ENCODE assay signal across 8 cellular contexts in the genomic region with DNA sequence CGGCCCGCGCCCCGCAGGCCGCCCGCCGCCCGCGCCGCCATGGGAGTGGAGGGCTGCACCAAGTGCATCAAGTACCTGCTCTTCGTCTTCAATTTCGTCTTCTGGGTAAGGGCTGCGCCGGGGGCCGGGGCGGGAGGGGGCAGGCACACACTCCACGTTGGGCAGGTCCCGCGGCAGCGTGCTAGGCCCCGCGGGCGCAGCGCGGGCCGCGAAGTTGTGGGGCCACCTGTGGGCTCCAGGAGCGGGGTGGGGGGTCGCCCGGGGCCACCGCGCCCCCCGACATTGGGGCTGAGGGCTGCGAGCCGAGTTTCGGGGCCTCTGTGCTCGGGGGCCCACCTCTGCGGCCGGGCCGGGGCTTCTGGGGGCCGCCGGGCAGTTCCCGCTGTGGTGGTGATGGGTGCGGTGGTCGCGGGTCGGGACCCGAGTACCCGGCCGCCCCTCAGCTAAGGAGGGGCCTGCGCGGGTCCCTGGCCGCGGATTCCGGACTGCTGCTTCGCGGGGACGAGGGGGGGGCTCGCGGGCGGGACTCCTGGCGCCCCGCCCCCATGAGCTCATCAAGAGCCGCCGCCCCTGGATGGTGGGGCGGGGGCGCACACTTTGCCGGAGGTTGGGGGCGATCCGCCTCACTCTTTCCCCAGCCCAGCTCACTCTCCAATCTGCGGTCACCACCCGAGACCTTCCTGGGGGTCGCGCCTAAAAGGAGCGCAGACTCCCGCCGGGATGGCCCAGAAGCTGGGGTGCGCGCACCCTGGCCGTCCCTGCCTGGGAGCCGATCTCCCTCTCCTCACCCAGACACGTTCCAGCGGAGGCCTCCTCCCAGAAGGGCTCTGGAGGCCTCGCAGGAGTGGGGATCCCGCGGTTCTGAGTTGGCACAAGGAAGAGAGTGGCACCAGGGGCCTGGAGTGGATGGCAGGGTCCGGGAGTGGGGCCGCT. TPM values are rescaled to one million over a fixed set of nuclear protein-coding genes. Genes with fewer than 3 reads are reported as not detected.
A peak's percentile ranks its signal among the peaks of the same experiment; 100 is the strongest.
DNase-seq lines count a peak whose midpoint lies in the region; ATAC-seq and TF ChIP-seq lines count a peak whose summit lies in the region.

No MANE protein-coding gene starts in this region.

- H3K9ac ChIP-seq in rectal smooth muscle tissue (ENCODE audit: low read length): peak overlapping the region; percentile 93

- intact Hi-C loops in right cardiac atrium (cut with DNase I): loop anchor here in 2 of 4 donors (2.0 to 10.0 kb wide), 2 partner anchors 63 to 73 kb away; no protein-coding TSS in a partner anchor

- no peak for TF ChIP-seq CTCF in GM06990 (IDR thresholded peaks at IDR 0.05; ENCODE audit: insufficient read depth, low read length, poor library complexity, severe bottlenecking)

- H3K4me1 ChIP-seq in right cardiac atrium (ENCODE audit: control insufficient read depth, insufficient read depth, low read length) (peaks cover 20% of the 10 kb centered on the region), rectal smooth muscle tissue (ENCODE audit: control insufficient read depth, insufficient read depth, low read length) (peaks cover 42% of the 10 kb centered on the region)

- peak overlapping the region; percentile 89 for H3K4me3 ChIP-seq in GM06990 (replicated peaks; ENCODE audit: low read depth, low read length)
- peak overlapping the region; percentile 97 for H3K4me3 ChIP-seq in right cardiac atrium (ENCODE audit: low read length)
- H3K4me3 ChIP-seq in rectal smooth muscle tissue (ENCODE audit: low read length): peak overlapping the region; percentile 94

- H3K36me3 ChIP-seq in GM06990 (ENCODE audit: control insufficient read depth, insufficient read depth, low read length): no peaks in the 10 kb centered on the region; the same call in 1 of the 2 replicates
- H3K36me3 ChIP-seq in rectal smooth muscle tissue (ENCODE audit: control insufficient read depth, insufficient read depth, low read length): no peaks in the 10 kb centered on the region

- peak; percentile 21 for ATAC-seq in HG02798 (IDR thresholded peaks at IDR 0.05; ENCODE audit: poor library complexity, unreplicated experiment)
- ATAC-seq in right cardiac atrium: peak; percentile 25 to 51
- no peak for ATAC-seq in GM21786 (IDR thresholded peaks at IDR 0.05; ENCODE audit: unreplicated experiment)
- ATAC-seq in HG03520 (IDR thresholded peaks at IDR 0.05; ENCODE audit: unreplicated experiment): no peak

- no peaks in the 10 kb centered on the region for H3K27me3 ChIP-seq in GM06990 (replicated peaks; ENCODE audit: control insufficient read depth, insufficient read depth, low read length)
- no peaks in the 10 kb centered on the region for H3K27me3 ChIP-seq in right cardiac atrium (ENCODE audit: control insufficient read depth, insufficient read depth)
- H3K27me3 ChIP-seq in rectal smooth muscle tissue (ENCODE audit: control insufficient read depth, insufficient read depth, low read length): no peaks in the 10 kb centered on the region

- WGBS in right cardiac atrium: under 1% methylated on average over 88 of the region's 88 CpGs

- H3K9me3 ChIP-seq in right cardiac atrium (ENCODE audit: control insufficient read depth, low read length): no peaks in the 10 kb centered on the region

- DNase-seq in GM06990 (ENCODE audit: extremely low read depth, insufficient read length) (no peak), SK-N-DZ (ENCODE audit: low spot score) (peak; percentile 36), amniotic epithelial cell (ENCODE audit: low read depth) (peak; percentile 20), right cardiac atrium (peak; percentile 77 to 93 (median 91))

- H3K27ac ChIP-seq in right cardiac atrium (ENCODE audit: low read length) (peak overlapping the region; percentile 96), rectal smooth muscle tissue (ENCODE audit: low read depth, low read length) (peak overlapping the region; percentile 99)

RNA-seq across cellular contexts. Expression of a gene that starts 0.7 kb away (rescaled TPM):
- polyA plus RNA-seq in SK-N-DZ (2014; cell fraction: cytosol; rRNA removed): 138 and 159 TPM in 2 replicates
- polyA plus RNA-seq in SK-N-DZ (2014; cell fraction: nucleus; rRNA removed): 94.7 and 112 TPM in 2 replicates
- 100 to 1,000 TPM; 677 to 920 (median 748) TPM for total RNA-seq in right cardiac atrium
- polyA plus RNA-seq in right cardiac atrium: 869 TPM

RNA-seq across cellular contexts. Expression of a gene that starts 22.8 kb away (rescaled TPM):
- 61.2 and 72.3 TPM in 2 replicates for polyA plus RNA-seq in SK-N-DZ (2014; cell fraction: cytosol; rRNA removed)
- polyA plus RNA-seq in SK-N-DZ (2014; cell fraction: nucleus; rRNA removed): 62.2 and 69.1 TPM in 2 replicates
- total RNA-seq in right cardiac atrium: 10 to 100 TPM; 30.5 to 50.4 (median 37.1) TPM
- 31.8 TPM for polyA plus RNA-seq in right cardiac atrium

Comparison
In these comparisons a context has a peak if more than half of its experiments do, and no peak if none do; other contexts are left out.
1. ATAC-seq: peak in HG02798 (single experiment) and right cardiac atrium (2 of 2); none in GM21786 (single experiment) and HG03520 (single experiment).
2. Peak in every context shown above with its lines, with median percentiles within 50 percentile points of each other: H3K4me3 ChIP-seq.